In genomic region chr4:15598644-15599043, GRCh38 we compare ENCODE assay signal across 22 cellular contexts. TPM values are rescaled to one million over a fixed set of nuclear protein-coding genes. Genes with fewer than 3 reads are reported as not detected.
DNase-seq lines count a peak whose midpoint lies in the region; FAIRE-seq and TF ChIP-seq lines count a peak whose summit lies in the region.
"Had no signal": no experiment of that assay in that cellular context is flagged by ENCODE, and none has a peak within 500 bp of the region (broad histone marks: within the 10 kb centered on the region; RNA-seq: fewer than 3 reads in every experiment).

No MANE protein-coding gene starts in this region.

- H3K36me3 Mint-ChIP-seq in astrocyte (ENCODE audit: low read depth, unreplicated experiment) (peaks cover 16% of the 10 kb centered on the region), immature natural killer cell (peaks cover 4 to 27% (median 9%) of the 10 kb centered on the region in 3 donors)

- H3F3A ChIP-seq in GM23248 (ENCODE audit: insufficient read depth) (0 out of 2 replicates have a peak, but pooled peaks cover 8% of the 10 kb centered on the region), smooth muscle cell (ENCODE audit: low read depth) (peaks cover 4% of the 10 kb centered on the region)

- FAIRE-seq in astrocyte (lab: Jason Lieb, UNC): no peak
- FAIRE-seq: GM12891, H54, RCC 7860 had no signal

- TF ChIP-seq CTCF in astrocyte (IDR thresholded peaks at IDR 0.05; ENCODE audit: insufficient read depth, low read depth, low read length): no peak
- TF ChIP-seq CTCF in fibroblast of the aortic adventitia (IDR thresholded peaks at IDR 0.05; ENCODE audit: insufficient read depth, low read length): no peak
- TF ChIP-seq CTCF in smooth muscle cell (IDR thresholded peaks at IDR 0.05; ENCODE audit: borderline replicate concordance, insufficient read depth, poor library complexity, severe bottlenecking): no peak

- in situ Hi-C loops in GM23248 (cut with MboI): no loop called here

- H3K4me1 ChIP-seq in GM23248 (ENCODE audit: insufficient read depth) (no peaks in the 10 kb centered on the region), astrocyte (ENCODE audit: insufficient read depth, low read length) (no peaks in the 10 kb centered on the region), smooth muscle cell (ENCODE audit: low read depth) (no peaks in the 10 kb centered on the region)
- H3K4me1 ChIP-seq: BE2C had no signal

- no peaks in the 10 kb centered on the region for H3K79me2 ChIP-seq in GM23248 (ENCODE audit: insufficient read depth)
- H3K79me2 ChIP-seq in astrocyte (ENCODE audit: insufficient read depth, low read length): no peaks in the 10 kb centered on the region
- no peaks in the 10 kb centered on the region for H3K79me2 ChIP-seq in smooth muscle cell (ENCODE audit: low read depth)

- H3K9ac ChIP-seq in GM23248: no peak overlapping the region
- no peak overlapping the region for H3K9ac ChIP-seq in astrocyte (ENCODE audit: low read length)
- H3K9ac ChIP-seq in smooth muscle cell (ENCODE audit: low read depth): no peak overlapping the region

- H3K27me3 ChIP-seq in GM23248 (replicated peaks; ENCODE audit: insufficient read depth): no peaks in the 10 kb centered on the region
- H3K27me3 ChIP-seq in astrocyte (ENCODE audit: insufficient read depth, low read length): no peaks in the 10 kb centered on the region
- H3K27me3 ChIP-seq in smooth muscle cell (ENCODE audit: low read depth): no peaks in the 10 kb centered on the region
- H3K27me3 ChIP-seq: BE2C had no signal

- H2AFZ ChIP-seq in GM23248 (no peak overlapping the region), astrocyte (ENCODE audit: low read depth, low read length) (no peak overlapping the region), smooth muscle cell (ENCODE audit: low read depth) (no peak overlapping the region)

- peaks cover 2% of the 10 kb centered on the region for H3K9me3 Mint-ChIP-seq in astrocyte (ENCODE audit: unreplicated experiment)
- no peaks in the 10 kb centered on the region for H3K9me3 Mint-ChIP-seq in immature natural killer cell
- H3K9me3 Mint-ChIP-seq: CD4-positive, alpha-beta T cell had no signal

- H3K4me3 Mint-ChIP-seq in astrocyte (ENCODE audit: unreplicated experiment) (no peak overlapping the region), immature natural killer cell (no peak overlapping the region)
- H3K4me3 Mint-ChIP-seq: CD4-positive, alpha-beta T cell; IgD-negative memory B cell had no signal

- peaks cover 31% of the 10 kb centered on the region for H3K36me3 ChIP-seq in GM23248 (ENCODE audit: low read depth)
- H3K36me3 ChIP-seq in astrocyte (ENCODE audit: insufficient read depth, low read length): peaks cover 21% of the 10 kb centered on the region
- H3K36me3 ChIP-seq in smooth muscle cell (ENCODE audit: low read depth): no peaks in the 10 kb centered on the region

- H3K4me3 ChIP-seq in GM23248: no peak overlapping the region
- no peak overlapping the region for H3K4me3 ChIP-seq in astrocyte (ENCODE audit: insufficient read depth, low read depth, low read length)
- H3K4me3 ChIP-seq in fibroblast of the aortic adventitia (ENCODE audit: low read depth, low read length): no peak overlapping the region
- H3K4me3 ChIP-seq in smooth muscle cell: no peak overlapping the region

- H3K27me3 Mint-ChIP-seq in astrocyte (ENCODE audit: low read depth, unreplicated experiment) (no peaks in the 10 kb centered on the region), immature natural killer cell (ENCODE audit: low read depth in 3 of 3) (no peaks in the 10 kb centered on the region)
- H3K27me3 Mint-ChIP-seq: CD4-positive, alpha-beta T cell; IgD-negative memory B cell had no signal

- WGBS in GM23248 (ENCODE audit: low coverage in 1 of 2, low lambda C conversion rate in 2 of 2, missing lambda C conversion rate in 2 of 2), 2 experiments: 95 to 100% methylated on average over 4 of the region's 4 CpGs
- WGBS in smooth muscle cell (ENCODE audit: low lambda C conversion rate): 35% methylated on average over 4 of the region's 4 CpGs

- no peaks in the 10 kb centered on the region for H3K4me1 Mint-ChIP-seq in astrocyte (ENCODE audit: low read depth, unreplicated experiment)
- H3K4me1 Mint-ChIP-seq in immature natural killer cell: no peaks in the 10 kb centered on the region
- H3K4me1 Mint-ChIP-seq: IgD-negative memory B cell had no signal

- DNase-seq in GM23248: peak; percentile 5
- DNase-seq in astrocyte (ENCODE audit: low read depth): peak; percentile 61
- DNase-seq in fibroblast of the aortic adventitia (ENCODE audit: low read depth): peak; percentile 13
- no peak for DNase-seq in smooth muscle cell (lab: John Stamatoyannopoulos, UW; ENCODE audit: unreplicated experiment)
- no peak for DNase-seq in activated CD8-positive, alpha-beta memory T cell treated with anti-CD3 and anti-CD28 coated beads, Interleukin-2, amount 50 U/mL, for 48 hours
- no peak for DNase-seq in stimulated activated CD8-positive, alpha-beta memory T cell treated with anti-CD3 and anti-CD28 coated beads, Interleukin-4, amount 100 ng/mL, for 48 hours
- no peak for DNase-seq in immature natural killer cell
- DNase-seq: ACHN; BE2C; CD4-positive, alpha-beta T cell; DMS79; GF-D8; Kasumi-1; NCI-H1417; NCI-H1930; NCI-H446; NCI-H69; SHP77 had no signal

- H4K20me1 ChIP-seq in GM23248 (ENCODE audit: insufficient read depth) (no peaks in the 10 kb centered on the region), astrocyte (ENCODE audit: insufficient read depth, low read length) (no peaks in the 10 kb centered on the region), smooth muscle cell (ENCODE audit: low read depth) (no peaks in the 10 kb centered on the region)

- no peaks in the 10 kb centered on the region for H3K9me3 ChIP-seq in GM23248 (ENCODE audit: low read depth)
- H3K9me3 ChIP-seq in astrocyte (ENCODE audit: insufficient read depth, low read depth, low read length): no peaks in the 10 kb centered on the region
- H3K9me3 ChIP-seq in smooth muscle cell (replicated peaks; ENCODE audit: low read depth): no peaks in the 10 kb centered on the region
- H3K9me3 ChIP-seq: BE2C had no signal

- H3K4me2 ChIP-seq in GM23248 (ENCODE audit: unreplicated experiment): no peak overlapping the region
- H3K4me2 ChIP-seq in astrocyte (ENCODE audit: low read length): no peak overlapping the region
- no peak overlapping the region for H3K4me2 ChIP-seq in smooth muscle cell

- H3K27ac Mint-ChIP-seq in astrocyte (ENCODE audit: unreplicated experiment) (no peak overlapping the region), immature natural killer cell (no peak overlapping the region)
- H3K27ac Mint-ChIP-seq: CD4-positive, alpha-beta T cell; IgD-negative memory B cell had no signal

- no peaks in the 10 kb centered on the region for H3K9me2 ChIP-seq in GM23248 (ENCODE audit: insufficient read depth)

- no peak overlapping the region for H3K27ac ChIP-seq in GM23248
- H3K27ac ChIP-seq in astrocyte (ENCODE audit: low read depth, low read length): no peak overlapping the region
- H3K27ac ChIP-seq in smooth muscle cell (ENCODE audit: low read depth): peak overlapping the region; percentile 43

RNA-seq across cellular contexts. Expression of gene FBXL5, which starts 56.5 kb away (rescaled TPM):
- 68.4 and 82.7 TPM in 2 replicates for total RNA-seq in GM23248 (2014; rRNA removed; shearing (Covaris generic))
- polyA plus RNA-seq in GM23248 (2016; fragmentation: Nextera tagmentation; extraction: Ambion mirVana) (55.6 and 57.8 TPM in 2 replicates), smooth muscle cell (47.0 and 50.1 TPM in 2 replicates), immature natural killer cell (100 to 1,000 TPM; 116 to 249 (median 125) TPM)
- total RNA-seq in astrocyte (75.8 and 92.2 TPM in 2 replicates), fibroblast of the aortic adventitia (ENCODE audit: low replicate concordance) (107 and 129 TPM in 2 replicates), smooth muscle cell (94.6 and 109 TPM in 2 replicates)

Comparison
In these comparisons a context has a peak if more than half of its experiments do, and no peak if none do; other contexts are left out.
1. DNase-seq: peak in GM23248 (single experiment), astrocyte (single experiment) and fibroblast of the aortic adventitia (single experiment); none in smooth muscle cell (single experiment), activated CD8-positive, alpha-beta memory T cell treated with anti-CD3 and anti-CD28 coated beads, Interleukin-2, amount 50 U/mL, for 48 hours (single experiment), stimulated activated CD8-positive, alpha-beta memory T cell treated with anti-CD3 and anti-CD28 coated beads, Interleukin-4, amount 100 ng/mL, for 48 hours (single experiment) and immature natural killer cell (0 of 3).